8 cellular contexts compared by ENCODE assay signal in the genomic region with DNA sequence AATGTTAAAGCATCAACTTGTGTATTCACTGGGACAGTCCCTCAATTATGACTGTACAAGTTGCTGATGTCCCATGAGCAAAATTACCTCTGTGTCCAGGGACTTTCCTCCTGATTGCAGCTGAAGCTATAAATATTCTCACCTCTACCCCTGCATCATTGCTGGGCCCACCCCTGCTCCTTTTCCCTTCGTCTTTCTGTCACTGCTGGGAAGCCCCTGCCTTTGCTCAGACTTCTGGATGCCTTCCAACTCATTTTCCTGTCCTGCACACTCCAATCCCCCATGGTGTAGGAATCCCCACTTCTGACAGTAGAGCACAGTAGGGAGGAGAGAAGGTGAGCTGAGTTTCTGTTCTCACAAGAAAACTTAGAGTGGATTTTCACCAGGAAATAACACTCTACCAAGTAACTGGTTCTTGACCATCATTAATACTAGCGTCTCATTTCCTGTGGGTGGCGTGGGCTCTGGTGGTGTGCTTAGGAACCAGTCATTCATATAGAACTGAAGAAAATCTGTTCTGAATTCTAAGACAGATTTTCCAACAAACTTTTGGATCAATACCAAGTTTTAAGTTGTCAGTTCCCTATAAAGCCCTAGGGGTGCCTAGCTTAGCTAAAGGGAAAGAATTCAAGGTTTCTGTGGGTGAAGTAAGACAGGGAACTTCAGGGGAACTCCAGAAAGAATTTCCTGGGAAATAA.
DNase-seq lines count a peak whose midpoint lies in the region; ATAC-seq, FAIRE-seq and TF ChIP-seq lines count a peak whose summit lies in the region.

No MANE protein-coding gene starts in this region.

- intact Hi-C loops in endothelial cell of umbilical vein (cut with micrococcal nuclease): loop anchor here (10.0 kb wide), 1 partner anchor 213 kb away; a partner anchor contains a TSS

- no peaks in the 10 kb centered on the region for H3K36me3 ChIP-seq in endothelial cell of umbilical vein (ENCODE audit: control insufficient read depth in 2 of 2, extremely low read depth in 1 of 2, insufficient read depth in 2 of 2, low read length in 2 of 2)

- POLR2A ChIA-PET in endothelial cell of umbilical vein (lab: Charles Lee): no interaction called here

- no peaks in the 10 kb centered on the region for H3K27me3 ChIP-seq in endothelial cell of umbilical vein (ENCODE audit: control insufficient read depth in 2 of 2, insufficient read depth in 2 of 2, low read length in 2 of 2)

- H3K27ac ChIP-seq in endothelial cell of umbilical vein (ENCODE audit: insufficient read depth, low read depth, low read length): no peak overlapping the region

- H3K4me3 ChIP-seq in GM12864 (ENCODE audit: low read depth, low read length): no peak overlapping the region
- H3K4me3 ChIP-seq in endothelial cell of umbilical vein (replicated peaks in 1 of 3; ENCODE audit: insufficient read depth in 1 of 3, low read depth in 1 of 3, low read length in 3 of 3): no peak overlapping the region

- H3K9me1 ChIP-seq in endothelial cell of umbilical vein (replicated peaks; ENCODE audit: control insufficient read depth, extremely low read depth, insufficient read depth, low read length): no peaks in the 10 kb centered on the region

- no peaks in the 10 kb centered on the region for H3K9me3 ChIP-seq in endothelial cell of umbilical vein (replicated peaks; ENCODE audit: control insufficient read depth, insufficient read depth, low read length)

- H2AFZ ChIP-seq in endothelial cell of umbilical vein (ENCODE audit: low read depth, low read length): no peak overlapping the region

- no TSS peak for BruUV-seq in endothelial cell of umbilical vein (replicated peaks; lab: Mats Ljungman, UMichigan)

- H3K9ac ChIP-seq in endothelial cell of umbilical vein (replicated peaks; ENCODE audit: extremely low read depth, insufficient read depth, low read length): no peak overlapping the region

- peak; percentile 39 for DNase-seq in GM12864 (ENCODE audit: low read depth)
- DNase-seq in endothelial cell of umbilical vein (ENCODE audit: low read depth, low spot score): peak; percentile 52
- DNase-seq in superior temporal gyrus (ENCODE audit: extremely low spot score): no peak
- no peak for DNase-seq in NCI-H524 (lab: John Stamatoyannopoulos, UW)
- no peak for DNase-seq in frontal cortex (ENCODE audit: low spot score in 2 of 2)
- no peak for DNase-seq in MV-4-11 (lab: John Stamatoyannopoulos, UW)

- TF ChIP-seq CTCF in GM12864 (IDR thresholded peaks at IDR 0.05; ENCODE audit: low read depth, low read length, missing control alignments) (no peak), endothelial cell of umbilical vein (IDR thresholded peaks at IDR 0.05; ENCODE audit: extremely low read depth in 1 of 2, insufficient read depth in 1 of 2, low read depth in 1 of 2, low read length in 2 of 2) (no peak)

- CTCF ChIA-PET in endothelial cell of umbilical vein (lab: Charles Lee): interaction anchor here (0.9 to 2.4 kb wide), 3 partner anchors 137 to 243 kb away, joined by 3 to 6 read pairs (median 4); no protein-coding TSS in a partner anchor

- peak; percentile 67 for ATAC-seq in GM21367 (IDR thresholded peaks at IDR 0.05; ENCODE audit: unreplicated experiment)
- ATAC-seq in HG03558 (IDR thresholded peaks at IDR 0.05; ENCODE audit: extremely low read depth, unreplicated experiment): peak; percentile 64

- H3K4me1 ChIP-seq in endothelial cell of umbilical vein (ENCODE audit: control insufficient read depth, extremely low read depth, insufficient read depth, low read length): peaks cover 15% of the 10 kb centered on the region

- no peak for TF ChIP-seq POLR2A in endothelial cell of umbilical vein (IDR thresholded peaks at IDR 0.05; ENCODE audit: low read depth, low read length)

- dilution Hi-C loops in endothelial cell of umbilical vein (cut with MboI; ENCODE audit: extremely low pct_ligation_motif_present, low sequenced_read_pairs): no loop called here

- H3K79me2 ChIP-seq in endothelial cell of umbilical vein (ENCODE audit: control insufficient read depth, insufficient read depth, low read length): no peaks in the 10 kb centered on the region

- H3K4me2 ChIP-seq in endothelial cell of umbilical vein (ENCODE audit: insufficient read depth, low read length): no peak overlapping the region

- FAIRE-seq in endothelial cell of umbilical vein (lab: Jason Lieb, UNC) (no peak), frontal cortex (lab: Jason Lieb, UNC) (no peak)

- no peaks in the 10 kb centered on the region for H4K20me1 ChIP-seq in endothelial cell of umbilical vein (replicated peaks; ENCODE audit: control insufficient read depth, extremely low read depth, insufficient read depth, low read length)

TF ChIP-seq in endothelial cell of umbilical vein, 7 proteins besides CTCF, POLR2A, EP300 and RAD21:
- no peak for TF ChIP-seq POLR2AphosphoS5 (IDR thresholded peaks at IDR 0.05; ENCODE audit: insufficient read depth, low read depth, low read length)
- TF ChIP-seq JUN (IDR thresholded peaks at IDR 0.05; ENCODE audit: borderline replicate concordance, insufficient read depth, insufficient read length, low read depth): no peak
- TF ChIP-seq FOS (IDR thresholded peaks at IDR 0.05; ENCODE audit: borderline replicate concordance, insufficient read depth, low read length): no peak
- TF ChIP-seq, protein P1, sequence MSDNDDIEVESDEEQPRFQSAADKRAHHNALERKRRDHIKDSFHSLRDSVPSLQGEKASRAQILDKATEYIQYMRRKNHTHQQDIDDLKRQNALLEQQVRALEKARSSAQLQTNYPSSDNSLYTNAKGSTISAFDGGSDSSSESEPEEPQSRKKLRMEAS (IDR thresholded peaks at IDR 0.05; ENCODE audit: insufficient read depth, insufficient read length): no peak
- no peak for TF ChIP-seq GATA2 (IDR thresholded peaks at IDR 0.05; ENCODE audit: insufficient read depth, insufficient read length, low read depth, low read length)
- TF ChIP-seq MYC (IDR thresholded peaks at IDR 0.05; ENCODE audit: low read depth, low read length): no peak
- no peak for TF ChIP-seq EZH2 (IDR thresholded peaks at IDR 0.05; ENCODE audit: borderline replicate concordance, low read depth, low read length, severe bottlenecking)

Comparison
In these comparisons a context has a peak if more than half of its experiments do, and no peak if none do; other contexts are left out.
1. DNase-seq: peak in GM12864 (single experiment) and endothelial cell of umbilical vein (single experiment); none in superior temporal gyrus (single experiment), NCI-H524 (0 of 2), frontal cortex (0 of 2) and MV-4-11 (single experiment).